12 cellular contexts compared by ENCODE assay signal in the genomic region with DNA sequence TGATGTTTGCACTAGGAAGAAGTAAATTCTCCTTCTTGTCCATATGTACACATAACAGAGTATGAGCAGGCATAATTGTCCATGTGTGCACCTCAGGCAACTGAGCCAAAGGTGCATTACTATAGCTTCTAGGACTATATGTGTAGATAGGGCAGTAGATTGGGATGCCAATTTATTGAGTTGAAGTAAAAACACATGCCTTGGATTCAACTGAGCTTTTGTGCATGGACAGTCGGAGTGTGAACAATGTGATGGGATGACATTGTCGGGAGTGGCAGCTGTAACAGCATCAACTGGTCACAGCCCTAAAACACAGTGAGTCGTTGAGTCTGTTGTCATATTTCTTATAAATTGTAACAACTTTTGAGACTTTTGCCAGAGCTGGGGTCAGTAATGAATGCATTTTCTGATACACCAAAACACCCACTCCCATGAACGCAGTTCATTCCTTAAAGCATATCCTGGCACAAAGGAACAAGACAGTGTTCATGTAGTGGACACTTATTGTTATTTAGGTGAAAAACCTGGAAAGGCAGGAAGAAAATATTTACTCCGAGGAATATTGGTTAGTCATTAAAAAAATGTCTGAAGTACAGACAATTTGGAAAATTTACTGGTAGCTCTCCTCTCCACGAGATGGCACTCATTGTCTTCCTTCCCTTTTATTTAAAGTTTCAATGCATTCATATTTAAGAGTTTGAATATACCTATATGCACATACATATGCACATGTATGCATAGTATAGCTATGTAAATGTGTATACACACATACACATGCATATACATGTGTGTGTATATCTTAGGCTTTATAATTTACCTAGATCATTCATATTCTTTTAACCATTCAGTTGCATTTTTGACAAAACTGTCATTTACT.
DNase-seq lines count a peak whose midpoint lies in the region; ATAC-seq and TF ChIP-seq lines count a peak whose summit lies in the region.
"Had no signal": no experiment of that assay in that cellular context is flagged by ENCODE, and none has a peak within 500 bp of the region (broad histone marks: within the 10 kb centered on the region; RNA-seq: fewer than 3 reads in every experiment).

No MANE protein-coding gene starts in this region.

- intact Hi-C loops in posterior vena cava (cut with DNase I) = loop anchor here in 1 of 2 donors (5.0 kb wide), 1 partner anchor 205 kb away; no protein-coding TSS in a partner anchor

- peaks cover 42% of the 10 kb centered on the region for H3K4me1 Mint-ChIP-seq in HFFc6 (ENCODE audit: low read depth)

- H3K9me3 Mint-ChIP-seq in HFFc6 = no peaks in the 10 kb centered on the region

- no peak overlapping the region for H3K4me3 Mint-ChIP-seq in HFFc6
- H3K4me3 Mint-ChIP-seq: brain had no signal

- H3K27ac ChIP-seq in RWPE2 (ENCODE audit: poor library complexity, severe bottlenecking) = no peak overlapping the region
- H3K27ac ChIP-seq: spleen had no signal

- H3K27me3 Mint-ChIP-seq in HFFc6 (ENCODE audit: insufficient read depth) = no peaks in the 10 kb centered on the region; the same call in 1 of the 2 replicates

- no peaks in the 10 kb centered on the region for H3K9me3 ChIP-seq in RWPE2 (ENCODE audit: severe bottlenecking)
- H3K9me3 ChIP-seq: spleen had no signal

- no peak for ATAC-seq in RWPE2 (ENCODE audit: low read depth)
- ATAC-seq in HG02588 (IDR thresholded peaks at IDR 0.05; ENCODE audit: unreplicated experiment) = no peak

- DNase-seq in AG09319 (ENCODE audit: extremely low read depth, low read depth) (no peak), HFFc6 (peak; percentile 39), RWPE2 (ENCODE audit: low spot score) (no peak), fibroblast of mammary gland (ENCODE audit: low read depth) (peak; percentile 45), kidney tubule cell (ENCODE audit: low spot score) (no peak), A172 (ENCODE audit: low spot score) (no peak), posterior vena cava (ENCODE audit: low spot score) (no peak)
- DNase-seq: DMS153, NCI-H2081, spleen had no signal

- H3K4me1 ChIP-seq in RWPE2 (ENCODE audit: insufficient read depth, poor library complexity, severe bottlenecking) = peaks cover 12% of the 10 kb centered on the region

- H3K4me3 ChIP-seq in RWPE2 (ENCODE audit: severe bottlenecking) (no peak overlapping the region), fibroblast of mammary gland (ENCODE audit: control insufficient read depth, low read depth, low read length) (no peak overlapping the region)
- H3K4me3 ChIP-seq: spleen had no signal

- H3K36me3 ChIP-seq in RWPE2 (ENCODE audit: low read depth) = no peaks in the 10 kb centered on the region
- H3K36me3 ChIP-seq: spleen had no signal

- TF ChIP-seq CTCF in AG09319 (IDR thresholded peaks at IDR 0.05; ENCODE audit: low read depth, low read length) = peak; percentile 13
- TF ChIP-seq CTCF in HFFc6 (IDR thresholded peaks at IDR 0.05) = peak; percentile 76
- peak; percentile 85 for TF ChIP-seq CTCF in RWPE2 (IDR thresholded peaks at IDR 0.05; ENCODE audit: poor library complexity, severe bottlenecking)
- TF ChIP-seq CTCF in fibroblast of mammary gland (conservative IDR thresholded peaks at IDR 0.05; ENCODE audit: control insufficient read depth, insufficient read depth, low read depth, low read length) = peak; percentile 50

- no peaks in the 10 kb centered on the region for H3K36me3 Mint-ChIP-seq in HFFc6 (ENCODE audit: low read depth)
- H3K36me3 Mint-ChIP-seq: brain had no signal

- H3K27me3 ChIP-seq in RWPE2 (ENCODE audit: insufficient read depth, poor library complexity, severe bottlenecking) = no peaks in the 10 kb centered on the region
- H3K27me3 ChIP-seq: spleen had no signal

- peak overlapping the region; percentile 46 for H3K27ac Mint-ChIP-seq in HFFc6
- H3K27ac Mint-ChIP-seq: brain had no signal

Comparison
In these comparisons a context has a peak if more than half of its experiments do, and no peak if none do; other contexts are left out.
1. DNase-seq: peak in HFFc6 (single experiment) and fibroblast of mammary gland (single experiment); none in AG09319 (single experiment), RWPE2 (single experiment), kidney tubule cell (single experiment), A172 (single experiment) and posterior vena cava (single experiment).
2. CTCF ChIP-seq: peak in every context shown above with its lines; median percentile 85 in RWPE2; 76 in HFFc6; 50 in fibroblast of mammary gland; 13 in AG09319.